ENCODE assay signal across 16 cellular contexts in genomic region chr5:9170026-9170425, GRCh38.
"Had no signal": no experiment of that assay in that cellular context is flagged by ENCODE, and none has a peak within 500 bp of the region (broad histone marks: within the 10 kb centered on the region; RNA-seq: fewer than 3 reads in every experiment).

No MANE protein-coding gene starts in this region.

- ATAC-seq: activated CD8-positive, alpha-beta T cell treated with anti-CD3 and anti-CD28 coated beads, Interleukin-2, amount 10 ng/mL, durations not matched to agents 7 days and 5 days; sciatic nerve; stimulated activated naive CD8-positive, alpha-beta T cell treated with anti-CD3 and anti-CD28 coated beads, Interleukin-15, amount 100 ng/mL, for 72 hours; upper lobe of right lung had no signal

- DNase-seq: activated CD4-positive, alpha-beta T cell treated with anti-CD3 and anti-CD28 coated beads, Interleukin-2, amount 10 ng/mL, durations not matched to agents 24 days and 14 days; activated CD4-positive, CD25-positive, alpha-beta regulatory T cell; activated CD8-positive, alpha-beta memory T cell treated with anti-CD3 and anti-CD28 coated beads, Interleukin-2, amount 50 U/mL, for 48 hours; activated CD8-positive, alpha-beta T cell treated with anti-CD3 and anti-CD28 coated beads, Interleukin-2, amount 10 ng/mL, durations not matched to agents 7 days and 5 days; activated gamma-delta T cell treated with Interleukin-2 at 50 U/mL for 16 hours; erythroblast; immature natural killer cell; midbrain; spleen; stimulated activated naive CD8-positive, alpha-beta T cell treated with anti-CD3 and anti-CD28 coated beads, Interleukin-15, amount 100 ng/mL, for 72 hours; T-helper 2 cell; testis; upper lobe of right lung had no signal

- FAIRE-seq: TTC549 had no signal

- H3K36me3 ChIP-seq: prostate gland, spleen, upper lobe of right lung had no signal

- H3K27me3 ChIP-seq: spleen, testis, upper lobe of right lung had no signal

- H3K4me3 ChIP-seq: prostate gland, spleen, testis, upper lobe of right lung had no signal
